In the genomic region with DNA sequence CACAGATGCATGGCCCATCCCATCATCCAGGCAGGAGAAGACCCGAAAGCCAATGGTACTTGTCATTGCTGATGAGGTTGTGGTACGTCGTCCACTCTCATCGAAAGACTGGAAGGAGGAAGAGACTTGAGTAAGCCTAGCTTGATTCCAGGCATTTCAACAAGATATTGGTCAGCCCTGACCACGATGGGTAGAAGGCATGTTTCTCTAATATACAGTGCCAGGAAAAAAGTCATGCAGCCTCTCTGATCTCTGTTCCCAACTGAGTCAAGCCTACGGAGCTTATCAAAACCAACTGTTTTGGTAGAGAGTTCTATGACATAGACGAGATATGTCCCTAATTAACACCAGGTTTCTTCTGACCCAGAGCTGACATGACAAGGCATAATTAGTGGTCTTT, we compare ENCODE assay signal across 1 cellular context.
TF ChIP-seq lines count a peak whose summit lies in the region.

No MANE protein-coding gene starts in this region.

TF ChIP-seq in IMR-90, 13 proteins besides CTCF, POLR2A, EP300 and RAD21 (continued from another document):
- TF ChIP-seq, protein P1, sequence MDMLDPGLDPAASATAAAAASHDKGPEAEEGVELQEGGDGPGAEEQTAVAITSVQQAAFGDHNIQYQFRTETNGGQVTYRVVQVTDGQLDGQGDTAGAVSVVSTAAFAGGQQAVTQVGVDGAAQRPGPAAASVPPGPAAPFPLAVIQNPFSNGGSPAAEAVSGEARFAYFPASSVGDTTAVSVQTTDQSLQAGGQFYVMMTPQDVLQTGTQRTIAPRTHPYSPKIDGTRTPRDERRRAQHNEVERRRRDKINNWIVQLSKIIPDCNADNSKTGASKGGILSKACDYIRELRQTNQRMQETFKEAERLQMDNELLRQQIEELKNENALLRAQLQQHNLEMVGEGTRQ (IDR thresholded peaks at IDR 0.05; ENCODE audit: low read depth, low read length) = no peak
- TF ChIP-seq, protein P2, sequence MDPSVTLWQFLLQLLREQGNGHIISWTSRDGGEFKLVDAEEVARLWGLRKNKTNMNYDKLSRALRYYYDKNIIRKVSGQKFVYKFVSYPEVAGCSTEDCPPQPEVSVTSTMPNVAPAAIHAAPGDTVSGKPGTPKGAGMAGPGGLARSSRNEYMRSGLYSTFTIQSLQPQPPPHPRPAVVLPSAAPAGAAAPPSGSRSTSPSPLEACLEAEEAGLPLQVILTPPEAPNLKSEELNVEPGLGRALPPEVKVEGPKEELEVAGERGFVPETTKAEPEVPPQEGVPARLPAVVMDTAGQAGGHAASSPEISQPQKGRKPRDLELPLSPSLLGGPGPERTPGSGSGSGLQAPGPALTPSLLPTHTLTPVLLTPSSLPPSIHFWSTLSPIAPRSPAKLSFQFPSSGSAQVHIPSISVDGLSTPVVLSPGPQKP (IDR thresholded peaks at IDR 0.05; ENCODE audit: borderline replicate concordance, low read depth, low read length) = no peak
- TF ChIP-seq NFE2L2 (IDR thresholded peaks at IDR 0.05; ENCODE audit: low read depth, low read length) = no peak
- no peak for TF ChIP-seq BHLHE40 (IDR thresholded peaks at IDR 0.05; ENCODE audit: low read depth, low read length)
- no peak for TF ChIP-seq RCOR1 (IDR thresholded peaks at IDR 0.05; ENCODE audit: insufficient replicate concordance, low read length)
- no peak for TF ChIP-seq MXI1 (IDR thresholded peaks at IDR 0.05; ENCODE audit: borderline replicate concordance, low read depth, low read length)
- no peak for TF ChIP-seq RFX5 (IDR thresholded peaks at IDR 0.05; ENCODE audit: low read depth, low read length)
- no peak for TF ChIP-seq CHD1 (IDR thresholded peaks at IDR 0.05; ENCODE audit: low read depth, low read length)
- no peak for TF ChIP-seq CEBPB (IDR thresholded peaks at IDR 0.05; ENCODE audit: low read depth, low read length)
- no peak for TF ChIP-seq MAZ (IDR thresholded peaks at IDR 0.05; ENCODE audit: borderline replicate concordance, low read depth, low read length)
- no peak for TF ChIP-seq SMC3 (IDR thresholded peaks at IDR 0.05; ENCODE audit: low read depth, low read length)
